In genomic region chr22:38850399-38850798, GRCh38 we compare ENCODE assay signal across 2 cellular contexts.
TF ChIP-seq lines count a peak whose summit lies in the region.

No MANE protein-coding gene starts in this region.

TF ChIP-seq in A549, 52 proteins besides CTCF, POLR2A, EP300 and RAD21:
- TF ChIP-seq BHLHE40 (IDR thresholded peaks at IDR 0.05; ENCODE audit: low read depth, low read length) (no peak), JUN (IDR thresholded peaks at IDR 0.05) (no peak), NR3C1 (IDR thresholded peaks at IDR 0.05) (no peak), TFCP2L1 (CRISPR knock-in tag; IDR thresholded peaks at IDR 0.05) (no peak), PHF8 (IDR thresholded peaks at IDR 0.05; ENCODE audit: borderline replicate concordance, low read depth) (no peak), TP53 (CRISPR knock-in tag; IDR thresholded peaks at IDR 0.05) (no peak), RCOR1 (IDR thresholded peaks at IDR 0.05; ENCODE audit: low read depth, low read length) (no peak), KDM1A (IDR thresholded peaks at IDR 0.05; ENCODE audit: low read depth) (no peak), MAZ (IDR thresholded peaks at IDR 0.05; ENCODE audit: borderline replicate concordance, low read depth, low read length) (no peak), ELK1 (IDR thresholded peaks at IDR 0.05; ENCODE audit: low read depth, low read length) (no peak), KDM5A (IDR thresholded peaks at IDR 0.05) (no peak), CBX8 (IDR thresholded peaks at IDR 0.05) (no peak), HEYL (CRISPR knock-in tag; IDR thresholded peaks at IDR 0.05) (no peak), MAFK (IDR thresholded peaks at IDR 0.05; ENCODE audit: partially characterized antibody) (no peak), GATA3 (IDR thresholded peaks at IDR 0.05; ENCODE audit: borderline replicate concordance) (no peak), EHMT2 (IDR thresholded peaks at IDR 0.05; ENCODE audit: low read depth) (no peak), FOXS1 (CRISPR knock-in tag; IDR thresholded peaks at IDR 0.05) (no peak)
- TF ChIP-seq, protein P1, sequence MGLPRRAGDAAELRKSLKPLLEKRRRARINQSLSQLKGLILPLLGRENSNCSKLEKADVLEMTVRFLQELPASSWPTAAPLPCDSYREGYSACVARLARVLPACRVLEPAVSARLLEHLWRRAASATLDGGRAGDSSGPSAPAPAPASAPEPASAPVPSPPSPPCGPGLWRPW (IDR thresholded peaks at IDR 0.05): no peak
TF ChIP-seq in A549: peak in this region for 0.

TF ChIP-seq in H1, 55 proteins besides CTCF, POLR2A, EP300 and RAD21:
- TF ChIP-seq CREB1 (IDR thresholded peaks at IDR 0.05) (no peak), JUN (IDR thresholded peaks at IDR 0.05; ENCODE audit: low read depth, low read length) (no peak), USF2 (IDR thresholded peaks at IDR 0.05; ENCODE audit: low read length) (no peak), TAF1 (IDR thresholded peaks at IDR 0.05; ENCODE audit: low read depth, low read length) (no peak), ZNF274 (IDR thresholded peaks at IDR 0.05; ENCODE audit: borderline replicate concordance, extremely low read depth, low read length) (no peak), ASH2L (IDR thresholded peaks at IDR 0.05; ENCODE audit: low read length) (no peak), GABPA (IDR thresholded peaks at IDR 0.05; ENCODE audit: borderline replicate concordance, insufficient read depth, low read length) (no peak), ATF2 (IDR thresholded peaks at IDR 0.05; ENCODE audit: low read length) (no peak), RFX5 (IDR thresholded peaks at IDR 0.05; ENCODE audit: borderline replicate concordance, low read depth, low read length) (no peak), SIN3A (conservative IDR thresholded peaks at IDR 0.05 in 1 of 2, IDR thresholded peaks at IDR 0.05 in 1 of 2; ENCODE audit: low read depth in 1 of 2, low read length in 2 of 2) (no peak), RBBP5 (IDR thresholded peaks at IDR 0.05; ENCODE audit: borderline replicate concordance, low read depth, low read length) (no peak), GTF2F1 (IDR thresholded peaks at IDR 0.05; ENCODE audit: borderline replicate concordance, low read depth, low read length) (no peak), TEAD4 (IDR thresholded peaks at IDR 0.05; ENCODE audit: low read depth, low read length) (no peak), TCF12 (IDR thresholded peaks at IDR 0.05; ENCODE audit: low read depth, low read length) (no peak), CHD1 (IDR thresholded peaks at IDR 0.05; ENCODE audit: low read depth, low read length) (no peak), NRF1 (IDR thresholded peaks at IDR 0.05; ENCODE audit: low read depth, low read length) (no peak)
